10 cellular contexts compared by ENCODE assay signal in genomic region chr2:34570266-34570872, GRCh38.
A peak's percentile ranks its signal among the peaks of the same experiment; 100 is the strongest.
DNase-seq lines count a peak whose midpoint lies in the region; TF ChIP-seq lines count a peak whose summit lies in the region.
"Had no signal": no experiment of that assay in that cellular context is flagged by ENCODE, and none has a peak within 500 bp of the region (broad histone marks: within the 10 kb centered on the region; RNA-seq: fewer than 3 reads in every experiment).

No MANE protein-coding gene starts in this region.

- H3K27ac ChIP-seq in RWPE1: no peak overlapping the region
- H3K27ac ChIP-seq: gastrocnemius medialis had no signal

- no peaks in the 10 kb centered on the region for H3K27me3 ChIP-seq in kidney epithelial cell (ENCODE audit: control insufficient read depth, insufficient read depth, low read length)
- H3K27me3 ChIP-seq: gastrocnemius medialis had no signal

- POLR2A ChIA-PET in RWPE1 (lab: Yijun Ruan, JAX; ENCODE audit: low non-redundant PET): no interaction called here

- no peaks in the 10 kb centered on the region for H3K36me3 ChIP-seq in kidney epithelial cell (ENCODE audit: control insufficient read depth, insufficient read depth, low read length)
- H3K36me3 ChIP-seq: gastrocnemius medialis had no signal

- CTCF ChIA-PET in RWPE1 (lab: Yijun Ruan, JAX): interaction anchor here (0.6 to 1.2 kb wide), 9 partner anchors 11 to 1008 kb away, joined by 3 to 6 read pairs (median 4); no protein-coding TSS in a partner anchor

- DNase-seq in AML-193 (lab: John Stamatoyannopoulos, UW) (peak; percentile 7 to 9), H4 (ENCODE audit: low spot score) (peak; percentile 9), RWPE1 (ENCODE audit: low spot score) (peak; percentile 42), kidney epithelial cell (ENCODE audit: low read depth) (peak; percentile 7), hepatic stellate cell (ENCODE audit: low spot score) (no peak), T-helper 1 cell (no peak), middle frontal gyrus (ENCODE audit: extremely low spot score, low spot score) (no peak)
- no peak for DNase-seq in stimulated activated CD4-positive, alpha-beta T cell treated with anti-CD3 and anti-CD28 coated beads, Interleukin-4, amount 100 ng/mL, for 24 hours
- DNase-seq: gastrocnemius medialis, NCI-H446 treated with DMSO at 0.1 percent for 48 hours had no signal

- no peak overlapping the region for H3K4me3 ChIP-seq in kidney epithelial cell (ENCODE audit: low read depth, low read length)
- H3K4me3 ChIP-seq: gastrocnemius medialis had no signal

- TF ChIP-seq CTCF in RWPE1 (conservative IDR thresholded peaks at IDR 0.05; ENCODE audit: low read depth): no peak; the same call in 1 of the 2 replicates
- peak; percentile 45 for TF ChIP-seq CTCF in kidney epithelial cell (IDR thresholded peaks at IDR 0.05; ENCODE audit: insufficient read depth, low read length, poor library complexity, severe bottlenecking)

Comparison
In these comparisons a context has a peak if more than half of its experiments do, and no peak if none do; other contexts are left out.
1. DNase-seq: peak in AML-193 (2 of 2), H4 (single experiment), RWPE1 (single experiment) and kidney epithelial cell (single experiment); none in stimulated activated CD4-positive, alpha-beta T cell treated with anti-CD3 and anti-CD28 coated beads, Interleukin-4, amount 100 ng/mL, for 24 hours (single experiment), hepatic stellate cell (single experiment), T-helper 1 cell (0 of 5) and middle frontal gyrus (single experiment).